ENCODE assay signal across 1 cellular context in the genomic region with DNA sequence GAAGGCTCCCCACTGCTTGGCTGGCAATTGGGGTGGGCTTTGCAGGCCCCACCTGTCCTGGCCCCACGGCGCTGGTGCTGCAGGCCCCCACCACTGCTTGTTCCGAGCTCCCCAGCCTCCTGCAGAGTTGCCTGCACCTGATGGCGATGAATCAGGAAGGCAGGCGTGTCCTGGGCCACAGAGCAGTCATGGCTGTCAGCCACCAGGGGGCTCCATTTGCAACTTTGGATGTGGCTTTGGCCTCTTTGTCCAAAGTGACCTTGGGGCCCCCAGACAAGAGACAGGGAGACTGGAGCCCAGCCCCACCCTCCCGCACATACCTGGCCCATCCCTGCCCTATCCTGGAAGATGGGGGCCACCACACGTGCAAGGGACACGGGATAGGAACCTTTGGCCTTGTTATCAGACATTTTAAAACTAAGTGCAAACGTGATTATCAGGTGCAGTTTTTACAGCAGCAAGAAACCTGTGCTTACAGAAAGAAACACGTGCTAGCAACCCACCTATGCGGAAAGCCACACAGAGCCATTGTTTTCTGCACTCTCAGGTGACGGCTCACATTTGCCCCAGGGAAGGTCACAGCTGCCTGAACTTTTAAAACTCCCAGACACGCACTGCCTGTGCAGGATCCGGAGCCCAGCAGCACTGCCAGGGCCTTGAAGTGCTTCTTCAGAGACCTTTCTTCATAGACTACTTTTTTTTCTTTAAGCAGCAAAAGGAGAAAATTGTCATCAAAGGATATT.
TF ChIP-seq lines count a peak whose summit lies in the region.

A gene with protein sequence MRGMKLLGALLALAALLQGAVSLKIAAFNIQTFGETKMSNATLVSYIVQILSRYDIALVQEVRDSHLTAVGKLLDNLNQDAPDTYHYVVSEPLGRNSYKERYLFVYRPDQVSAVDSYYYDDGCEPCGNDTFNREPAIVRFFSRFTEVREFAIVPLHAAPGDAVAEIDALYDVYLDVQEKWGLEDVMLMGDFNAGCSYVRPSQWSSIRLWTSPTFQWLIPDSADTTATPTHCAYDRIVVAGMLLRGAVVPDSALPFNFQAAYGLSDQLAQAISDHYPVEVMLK (plus strand): TSS at position 443 of the 743 bp plus-strand sequence. CDS start 683 bp downstream, outside the sequence.

TF ChIP-seq in HEK293, 187 proteins besides CTCF, POLR2A, EP300 and RAD21 (continued from another document):
- TF ChIP-seq, protein P1, sequence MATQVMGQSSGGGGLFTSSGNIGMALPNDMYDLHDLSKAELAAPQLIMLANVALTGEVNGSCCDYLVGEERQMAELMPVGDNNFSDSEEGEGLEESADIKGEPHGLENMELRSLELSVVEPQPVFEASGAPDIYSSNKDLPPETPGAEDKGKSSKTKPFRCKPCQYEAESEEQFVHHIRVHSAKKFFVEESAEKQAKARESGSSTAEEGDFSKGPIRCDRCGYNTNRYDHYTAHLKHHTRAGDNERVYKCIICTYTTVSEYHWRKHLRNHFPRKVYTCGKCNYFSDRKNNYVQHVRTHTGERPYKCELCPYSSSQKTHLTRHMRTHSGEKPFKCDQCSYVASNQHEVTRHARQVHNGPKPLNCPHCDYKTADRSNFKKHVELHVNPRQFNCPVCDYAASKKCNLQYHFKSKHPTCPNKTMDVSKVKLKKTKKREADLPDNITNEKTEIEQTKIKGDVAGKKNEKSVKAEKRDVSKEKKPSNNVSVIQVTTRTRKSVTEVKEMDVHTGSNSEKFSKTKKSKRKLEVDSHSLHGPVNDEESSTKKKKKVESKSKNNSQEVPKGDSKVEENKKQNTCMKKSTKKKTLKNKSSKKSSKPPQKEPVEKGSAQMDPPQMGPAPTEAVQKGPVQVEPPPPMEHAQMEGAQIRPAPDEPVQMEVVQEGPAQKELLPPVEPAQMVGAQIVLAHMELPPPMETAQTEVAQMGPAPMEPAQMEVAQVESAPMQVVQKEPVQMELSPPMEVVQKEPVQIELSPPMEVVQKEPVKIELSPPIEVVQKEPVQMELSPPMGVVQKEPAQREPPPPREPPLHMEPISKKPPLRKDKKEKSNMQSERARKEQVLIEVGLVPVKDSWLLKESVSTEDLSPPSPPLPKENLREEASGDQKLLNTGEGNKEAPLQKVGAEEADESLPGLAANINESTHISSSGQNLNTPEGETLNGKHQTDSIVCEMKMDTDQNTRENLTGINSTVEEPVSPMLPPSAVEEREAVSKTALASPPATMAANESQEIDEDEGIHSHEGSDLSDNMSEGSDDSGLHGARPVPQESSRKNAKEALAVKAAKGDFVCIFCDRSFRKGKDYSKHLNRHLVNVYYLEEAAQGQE (tag by site-specific recombination; IDR thresholded peaks at IDR 0.05) = no peak
- TF ChIP-seq, protein P2, sequence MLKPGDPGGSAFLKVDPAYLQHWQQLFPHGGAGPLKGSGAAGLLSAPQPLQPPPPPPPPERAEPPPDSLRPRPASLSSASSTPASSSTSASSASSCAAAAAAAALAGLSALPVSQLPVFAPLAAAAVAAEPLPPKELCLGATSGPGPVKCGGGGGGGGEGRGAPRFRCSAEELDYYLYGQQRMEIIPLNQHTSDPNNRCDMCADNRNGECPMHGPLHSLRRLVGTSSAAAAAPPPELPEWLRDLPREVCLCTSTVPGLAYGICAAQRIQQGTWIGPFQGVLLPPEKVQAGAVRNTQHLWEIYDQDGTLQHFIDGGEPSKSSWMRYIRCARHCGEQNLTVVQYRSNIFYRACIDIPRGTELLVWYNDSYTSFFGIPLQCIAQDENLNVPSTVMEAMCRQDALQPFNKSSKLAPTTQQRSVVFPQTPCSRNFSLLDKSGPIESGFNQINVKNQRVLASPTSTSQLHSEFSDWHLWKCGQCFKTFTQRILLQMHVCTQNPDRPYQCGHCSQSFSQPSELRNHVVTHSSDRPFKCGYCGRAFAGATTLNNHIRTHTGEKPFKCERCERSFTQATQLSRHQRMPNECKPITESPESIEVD (tag by site-specific recombination; IDR thresholded peaks at IDR 0.05) = no peak
- TF ChIP-seq ZNF112 (tag by site-specific recombination; IDR thresholded peaks at IDR 0.05) (no peak), MEIS1 (CRISPR knock-in tag; IDR thresholded peaks at IDR 0.05; ENCODE audit: borderline replicate concordance) (no peak), GLI2 (tag by site-specific recombination; IDR thresholded peaks at IDR 0.05; ENCODE audit: borderline replicate concordance, low read depth) (no peak), SCRT1 (tag by site-specific recombination; IDR thresholded peaks at IDR 0.05; ENCODE audit: borderline replicate concordance) (no peak), PRDM10 (tag by site-specific recombination; IDR thresholded peaks at IDR 0.05) (no peak), ZNF266 (tag by site-specific recombination; IDR thresholded peaks at IDR 0.05; ENCODE audit: low read depth) (no peak), ZNF16 (tag by site-specific recombination; IDR thresholded peaks at IDR 0.05; ENCODE audit: low read depth) (no peak), ZNF391 (tag by site-specific recombination; IDR thresholded peaks at IDR 0.05; ENCODE audit: borderline replicate concordance, low read depth) (no peak), ZNF544 (tag by site-specific recombination; IDR thresholded peaks at IDR 0.05) (no peak), GLIS1 (tag by site-specific recombination; IDR thresholded peaks at IDR 0.05) (peak; percentile 63), KLF9 (tag by site-specific recombination; IDR thresholded peaks at IDR 0.05; ENCODE audit: low read depth) (0 out of 2 replicates have a peak, but pooled peaks have one; percentile 21), ZNF571 (tag by site-specific recombination; IDR thresholded peaks at IDR 0.05) (no peak), ZNF10 (tag by site-specific recombination; IDR thresholded peaks at IDR 0.05) (peak; percentile 91), ZNF366 (tag by site-specific recombination; conservative IDR thresholded peaks at IDR 0.05) (no peak), ELK4 (IDR thresholded peaks at IDR 0.05; ENCODE audit: borderline replicate concordance, low read depth, low read length) (no peak), ZNF423 (tag by site-specific recombination; IDR thresholded peaks at IDR 0.05) (no peak), ZFHX2 (tag by site-specific recombination; conservative IDR thresholded peaks at IDR 0.05) (no peak), ZBTB8A (tag by site-specific recombination; IDR thresholded peaks at IDR 0.05) (no peak)
- TF ChIP-seq, protein P3, sequence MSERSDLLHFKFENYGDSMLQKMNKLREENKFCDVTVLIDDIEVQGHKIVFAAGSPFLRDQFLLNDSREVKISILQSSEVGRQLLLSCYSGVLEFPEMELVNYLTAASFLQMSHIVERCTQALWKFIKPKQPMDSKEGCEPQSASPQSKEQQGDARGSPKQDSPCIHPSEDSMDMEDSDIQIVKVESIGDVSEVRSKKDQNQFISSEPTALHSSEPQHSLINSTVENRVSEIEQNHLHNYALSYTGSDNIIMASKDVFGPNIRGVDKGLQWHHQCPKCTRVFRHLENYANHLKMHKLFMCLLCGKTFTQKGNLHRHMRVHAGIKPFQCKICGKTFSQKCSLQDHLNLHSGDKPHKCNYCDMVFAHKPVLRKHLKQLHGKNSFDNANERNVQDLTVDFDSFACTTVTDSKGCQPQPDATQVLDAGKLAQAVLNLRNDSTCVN (tag by site-specific recombination; optimal IDR thresholded peaks at IDR 0.05) = no peak
